Comparison of ENCODE assay signal across 10 cellular contexts in genomic region chr3:52086939-52087675, GRCh38. TPM values are rescaled to one million over a fixed set of nuclear protein-coding genes. Genes with fewer than 3 reads are reported as not detected.
DNase-seq lines count a peak whose midpoint lies in the region; ATAC-seq and TF ChIP-seq lines count a peak whose summit lies in the region.
"Had no signal": no experiment of that assay in that cellular context is flagged by ENCODE, and none has a peak within 500 bp of the region (broad histone marks: within the 10 kb centered on the region; RNA-seq: fewer than 3 reads in every experiment).

No MANE protein-coding gene starts in this region.

- H3K4me2 ChIP-seq in BLaER1: peak overlapping the region; percentile 91
- H3K4me2 ChIP-seq in H9 (ENCODE audit: insufficient read depth, insufficient read length, low read length): no peak overlapping the region

- no peaks in the 10 kb centered on the region for H3K79me2 ChIP-seq in H9 (ENCODE audit: insufficient read depth, low read length)

- H3K4me1 ChIP-seq in BLaER1: peaks cover 89% of the 10 kb centered on the region
- no peaks in the 10 kb centered on the region for H3K4me1 ChIP-seq in H9 (ENCODE audit: insufficient read depth, low read length)
- peaks cover 37% of the 10 kb centered on the region for H3K4me1 ChIP-seq in lower lobe of right lung

- H3K4me1 Mint-ChIP-seq in H9: peaks cover 6 to 26% of the 10 kb centered on the region in 2 experiments
- peaks cover 28% of the 10 kb centered on the region for H3K4me1 Mint-ChIP-seq in activated CD8-positive, alpha-beta T cell treated with anti-CD3 and anti-CD28 coated beads for 36 hours (ENCODE audit: low read depth)

- no peak overlapping the region for H3K4me3 Mint-ChIP-seq in H9
- no peak overlapping the region for H3K4me3 Mint-ChIP-seq in activated CD8-positive, alpha-beta T cell treated with anti-CD3 and anti-CD28 coated beads for 36 hours

- no peak for ATAC-seq in activated CD8-positive, alpha-beta T cell treated with anti-CD3 and anti-CD28 coated beads for 36 hours
- peak in 1 of 2 donors; percentile 21 for ATAC-seq in lower lobe of right lung

- H2BK12ac ChIP-seq in H9 (ENCODE audit: insufficient read length, low read depth, low read length): no peak overlapping the region

- intact Hi-C loops in activated CD8-positive, alpha-beta T cell treated with anti-CD3 and anti-CD28 coated beads for 36 hours (cut with micrococcal nuclease): no loop called here
- intact Hi-C loops in lower lobe of right lung (cut with DNase I): no loop called here

- H3K27me3 ChIP-seq in BLaER1 (no peaks in the 10 kb centered on the region), H9 (ENCODE audit: insufficient read depth, low read length) (no peaks in the 10 kb centered on the region), lower lobe of right lung (ENCODE audit: low read depth) (no peaks in the 10 kb centered on the region)
- H3K27me3 ChIP-seq: transverse colon had no signal

- H4K5ac ChIP-seq in H9 (ENCODE audit: insufficient read length, low read depth, low read length): no peak overlapping the region

- CTCF ChIA-PET in activated CD8-positive, alpha-beta T cell treated with anti-CD3 and anti-CD28 coated beads for 36 hours (lab: Charles Lee): interaction anchor here (0.8 to 2.2 kb wide), 9 partner anchors 11 to 253 kb away, joined by 3 to 10 read pairs (median 4); partner anchors contain the start of genes PARP3 and RRP9

- H2AFZ ChIP-seq in H9 (ENCODE audit: low read length): no peak overlapping the region

- no peaks in the 10 kb centered on the region for H3K9me3 ChIP-seq in BLaER1
- no peaks in the 10 kb centered on the region for H3K9me3 ChIP-seq in H9 (ENCODE audit: control insufficient read depth, low read depth, low read length)
- no peaks in the 10 kb centered on the region for H3K9me3 ChIP-seq in lower lobe of right lung
- H3K9me3 ChIP-seq: transverse colon had no signal

- H3K27me3 Mint-ChIP-seq in H9 (ENCODE audit: low read depth): no peaks in the 10 kb centered on the region
- no peaks in the 10 kb centered on the region for H3K27me3 Mint-ChIP-seq in activated CD8-positive, alpha-beta T cell treated with anti-CD3 and anti-CD28 coated beads for 36 hours

- peak overlapping the region; percentile 8 to 85 (median 48); a peak in 4 of 7 replicates for H3K27ac Mint-ChIP-seq in H9
- peak overlapping the region; percentile 75 for H3K27ac Mint-ChIP-seq in activated CD8-positive, alpha-beta T cell treated with anti-CD3 and anti-CD28 coated beads for 36 hours

- no CpG with 5 or more reads among the region's 9 CpGs for WGBS in H9 (ENCODE audit: extremely low coverage, insufficient read length, low lambda C conversion rate)

- H3K4me3 ChIP-seq in BLaER1 (peak overlapping the region; percentile 29; the same call in 1 of the 2 replicates), lower lobe of right lung (no peak overlapping the region)
- H3K4me3 ChIP-seq: transverse colon had no signal

- no peak overlapping the region for H3K56ac ChIP-seq in H9 (ENCODE audit: insufficient read length, low read depth, low read length)

- POLR2A ChIA-PET in activated CD8-positive, alpha-beta T cell treated with anti-CD3 and anti-CD28 coated beads for 36 hours (lab: Charles Lee): interaction anchor here (0.6 to 2.3 kb wide), 6 partner anchors 31 to 114 kb away, joined by 3 to 10 read pairs (median 4); partner anchors contain the start of genes ABHD14B and DUSP7

- no peaks in the 10 kb centered on the region for H3K23me2 ChIP-seq in H9 (ENCODE audit: insufficient read length, low read depth, low read length, poor library complexity, severe bottlenecking)

- H3K9ac ChIP-seq in BLaER1 (peak overlapping the region; percentile 74), H9 (ENCODE audit: extremely low read depth, insufficient read length, low read length) (no peak overlapping the region)

- H3K36me3 Mint-ChIP-seq in H9 (ENCODE audit: insufficient read depth in 1 of 3, low read depth in 3 of 3): peaks cover 3 to 12% (median 5%) of the 10 kb centered on the region in 3 experiments; a peak in 5 of 7 replicates
- no peaks in the 10 kb centered on the region for H3K36me3 Mint-ChIP-seq in activated CD8-positive, alpha-beta T cell treated with anti-CD3 and anti-CD28 coated beads for 36 hours (ENCODE audit: low read depth)

- H3K4ac ChIP-seq in H9 (ENCODE audit: low read depth, low read length): no peak overlapping the region

- H4K20me1 ChIP-seq in BLaER1 (peaks cover 5% of the 10 kb centered on the region; the same call in 1 of the 2 replicates), H9 (ENCODE audit: control insufficient read depth, insufficient read depth, insufficient read length) (no peaks in the 10 kb centered on the region)

- DNase-seq in H9 (no peak), lower lobe of right lung (peak; percentile 56), HT-29 (ENCODE audit: low spot score) (no peak), ureter (ENCODE audit: low spot score) (no peak), amniotic stem cell (lab: John Stamatoyannopoulos, UW) (no peak), NCI-H2029 treated with DMSO at 0.1 percent for 48 hours (lab: John Stamatoyannopoulos, UW) (no peak)
- peak; percentile 19 for DNase-seq in activated CD8-positive, alpha-beta T cell treated with anti-CD3 and anti-CD28 coated beads for 36 hours
- DNase-seq: NCI-H345, transverse colon had no signal

- no peaks in the 10 kb centered on the region for H3K9me3 Mint-ChIP-seq in H9
- no peaks in the 10 kb centered on the region for H3K9me3 Mint-ChIP-seq in activated CD8-positive, alpha-beta T cell treated with anti-CD3 and anti-CD28 coated beads for 36 hours

- no peak overlapping the region for H3T11ph ChIP-seq in H9 (ENCODE audit: low read length)

- no peak overlapping the region for H3K23ac ChIP-seq in H9 (ENCODE audit: insufficient read length, low read depth, low read length)

- H2BK120ac ChIP-seq in H9 (ENCODE audit: low read depth, low read length, poor library complexity, severe bottlenecking): no peak overlapping the region

- no peak for TF ChIP-seq CTCF in H9 (conservative IDR thresholded peaks at IDR 0.05)
- no peak for TF ChIP-seq CTCF in activated CD8-positive, alpha-beta T cell treated with anti-CD3 and anti-CD28 coated beads for 36 hours (IDR thresholded peaks at IDR 0.05)
- no peak for TF ChIP-seq CTCF in lower lobe of right lung (IDR thresholded peaks at IDR 0.05)

- H3K18ac ChIP-seq in H9 (ENCODE audit: insufficient read length, low read depth, low read length): no peak overlapping the region

- no peak overlapping the region for H4K8ac ChIP-seq in H9 (replicated peaks; ENCODE audit: insufficient read length, low read depth, low read length)

- H2AK5ac ChIP-seq in H9 (ENCODE audit: insufficient read length, low read length): no peak overlapping the region

- H2BK20ac ChIP-seq in H9 (ENCODE audit: low read depth, low read length, poor library complexity, severe bottlenecking): no peak overlapping the region

- H3K27ac ChIP-seq in BLaER1 (peak overlapping the region; percentile 82), H9 (ENCODE audit: insufficient read length, low read depth, low read length) (no peak overlapping the region), lower lobe of right lung (no peak overlapping the region)
- H3K27ac ChIP-seq: transverse colon had no signal

- peaks cover 15% of the 10 kb centered on the region for H3K36me3 ChIP-seq in BLaER1
- no peaks in the 10 kb centered on the region for H3K36me3 ChIP-seq in lower lobe of right lung
- H3K36me3 ChIP-seq: transverse colon had no signal

- no peak overlapping the region for H4K91ac ChIP-seq in H9 (ENCODE audit: insufficient read length, low read depth, low read length)

- H3K14ac ChIP-seq in H9 (ENCODE audit: insufficient read depth, low read length): no peak overlapping the region

- no peaks in the 10 kb centered on the region for H3K79me1 ChIP-seq in H9 (ENCODE audit: insufficient read depth, low read depth, low read length, poor library complexity, severe bottlenecking)

- no peak overlapping the region for H2BK15ac ChIP-seq in H9 (ENCODE audit: low read depth, low read length)

- no peak overlapping the region for H2BK5ac ChIP-seq in H9 (ENCODE audit: insufficient read length, low read length)

RNA-seq across cellular contexts. Expression of gene DUSP7, which starts 30.7 kb away (rescaled TPM):
- 23.5 and 24.0 TPM in 2 replicates for total RNA-seq in H9 (2021)
- total RNA-seq in activated CD8-positive, alpha-beta T cell treated with anti-CD3 and anti-CD28 coated beads for 36 hours: 10 to 100 TPM; 19.6 to 21.6 TPM
- 28.8 TPM for total RNA-seq in lower lobe of right lung
- total RNA-seq in HT-29 (2014; rRNA removed; shearing (Covaris generic)): 15.7 and 18.5 TPM in 2 replicates
- total RNA-seq in ureter: 22.2 TPM

Comparison
In these comparisons a context has a peak if more than half of its experiments do, and no peak if none do; other contexts are left out.
1. DNase-seq: peak in activated CD8-positive, alpha-beta T cell treated with anti-CD3 and anti-CD28 coated beads for 36 hours (single experiment) and lower lobe of right lung (single experiment); none in H9 (single experiment), HT-29 (single experiment), ureter (single experiment), amniotic stem cell (single experiment) and NCI-H2029 treated with DMSO at 0.1 percent for 48 hours (single experiment).